Comparison of ENCODE assay signal across 3 cellular contexts in genomic region chr4:184907216-184907615, GRCh38.
TF ChIP-seq lines count a peak whose summit lies in the region.

No MANE protein-coding gene starts in this region.

TF ChIP-seq in SK-N-SH, 30 proteins besides CTCF, POLR2A, EP300 and RAD21 (continued from another document and continues in another):
- TF ChIP-seq ZBTB33 (IDR thresholded peaks at IDR 0.05; ENCODE audit: borderline replicate concordance, low read depth) (no peak), RXRA (IDR thresholded peaks at IDR 0.05; ENCODE audit: borderline replicate concordance, low read depth) (no peak), PBX3 (IDR thresholded peaks at IDR 0.05) (no peak), ELF1 (IDR thresholded peaks at IDR 0.05) (no peak), NFIC (IDR thresholded peaks at IDR 0.05; ENCODE audit: borderline replicate concordance) (no peak), IRF3 (IDR thresholded peaks at IDR 0.05; ENCODE audit: low read depth, low read length) (no peak), RFX5 (IDR thresholded peaks at IDR 0.05; ENCODE audit: low read length) (no peak), MAX (IDR thresholded peaks at IDR 0.05; ENCODE audit: low read depth) (no peak)

TF ChIP-seq in SK-N-SH treated with all-trans-retinoic acid at 6 μM for 48 hours, 23 proteins besides CTCF, POLR2A, EP300 and RAD21 (continued from another document):
- TF ChIP-seq POU6F1 (CRISPR knock-in tag; IDR thresholded peaks at IDR 0.05; ENCODE audit: borderline replicate concordance, low read depth) (no peak), OSR1 (CRISPR knock-in tag; IDR thresholded peaks at IDR 0.05) (no peak), TSHZ2 (CRISPR knock-in tag; IDR thresholded peaks at IDR 0.05) (no peak)

TF ChIP-seq in HepG2, 621 proteins besides CTCF, POLR2A, EP300 and RAD21 (continued from another document):
- TF ChIP-seq AKNA (CRISPR knock-in tag; IDR thresholded peaks at IDR 0.05; ENCODE audit: borderline replicate concordance) (no peak), ZBTB20 (CRISPR knock-in tag; IDR thresholded peaks at IDR 0.05; ENCODE audit: borderline replicate concordance, low read depth) (no peak), PBX3 (CRISPR knock-in tag; IDR thresholded peaks at IDR 0.05; ENCODE audit: borderline replicate concordance) (no peak), NFYC (CRISPR knock-in tag; IDR thresholded peaks at IDR 0.05) (no peak), BCLAF1 (IDR thresholded peaks at IDR 0.05) (no peak), RORA (CRISPR knock-in tag; IDR thresholded peaks at IDR 0.05) (no peak), ZBTB25 (CRISPR knock-in tag; IDR thresholded peaks at IDR 0.05) (no peak), SKI (IDR thresholded peaks at IDR 0.05; ENCODE audit: partially characterized antibody) (no peak), TOE1 (CRISPR knock-in tag; IDR thresholded peaks at IDR 0.05) (no peak), TAF15 (IDR thresholded peaks at IDR 0.05; ENCODE audit: low read depth, low read length, poor library complexity, severe bottlenecking) (no peak), ZNF282 (IDR thresholded peaks at IDR 0.05; ENCODE audit: partially characterized antibody) (no peak)
